Comparison of ENCODE assay signal across 10 cellular contexts in genomic region chr1:185567438-185567837, GRCh38.
A peak's percentile ranks its signal among the peaks of the same experiment; 100 is the strongest.
DNase-seq lines count a peak whose midpoint lies in the region; ATAC-seq and TF ChIP-seq lines count a peak whose summit lies in the region.
"Had no signal": no experiment of that assay in that cellular context is flagged by ENCODE, and none has a peak within 500 bp of the region (broad histone marks: within the 10 kb centered on the region; RNA-seq: fewer than 3 reads in every experiment).

No MANE protein-coding gene starts in this region.

- H3K9ac ChIP-seq in OCI-LY3 (ENCODE audit: low read length): no peak overlapping the region

- H3K27ac ChIP-seq in OCI-LY3 (ENCODE audit: low read length): no peak overlapping the region
- H3K27ac ChIP-seq in effector memory CD4-positive, alpha-beta T cell (ENCODE audit: insufficient read depth, low read length, poor library complexity, severe bottlenecking): peak overlapping the region; percentile 92
- H3K27ac ChIP-seq: thoracic aorta had no signal

- peaks cover 51% of the 10 kb centered on the region for H3K4me1 ChIP-seq in OCI-LY3 (ENCODE audit: low read length)
- H3K4me1 ChIP-seq in effector memory CD4-positive, alpha-beta T cell (ENCODE audit: control insufficient read depth, insufficient read depth, low read length, poor library complexity, severe bottlenecking): peaks cover 41% of the 10 kb centered on the region

- no peaks in the 10 kb centered on the region for H3K9me3 ChIP-seq in OCI-LY3 (ENCODE audit: insufficient read depth, low read length)
- no peaks in the 10 kb centered on the region for H3K9me3 ChIP-seq in effector memory CD4-positive, alpha-beta T cell (ENCODE audit: control insufficient read depth, low read length)
- H3K9me3 ChIP-seq: heart right ventricle, thoracic aorta had no signal

- peak overlapping the region; percentile 54 for H2AFZ ChIP-seq in OCI-LY3 (ENCODE audit: low read depth, low read length)

- DNase-seq in activated CD4-positive, alpha-beta T cell treated with anti-CD3 and anti-CD28 coated beads, Interleukin-2, amount 10 ng/mL, durations not matched to agents 7 days and 5 days: no peak
- DNase-seq in activated CD4-positive, alpha-beta T cell treated with anti-CD3 and anti-CD28 coated beads for 48 hours: no peak
- no peak for DNase-seq in effector memory CD4-positive, alpha-beta T cell
- DNase-seq in GM19238 (ENCODE audit: insufficient read length, low spot score) (no peak), A172 (ENCODE audit: low spot score) (no peak)
- DNase-seq in stimulated activated CD4-positive, alpha-beta T cell treated with anti-CD3 and anti-CD28 coated beads, Interleukin-15, amount 100 ng/mL, for 24 hours: no peak
- DNase-seq: heart right ventricle had no signal

- no peaks in the 10 kb centered on the region for H3K27me3 Mint-ChIP-seq in activated CD4-positive, alpha-beta T cell treated with anti-CD3 and anti-CD28 coated beads, Interleukin-2, amount 10 ng/mL, durations not matched to agents 7 days and 5 days
- H3K27me3 Mint-ChIP-seq in stimulated activated memory B cell treated with anti-CD40 and anti-IgM and Interleukin-4, amounts not matched to agents 10 μg/mL and 1 μg/mL and 100 μg/mL, for 72 hours: no peaks in the 10 kb centered on the region

- peaks cover 5% of the 10 kb centered on the region for H3K36me3 Mint-ChIP-seq in activated CD4-positive, alpha-beta T cell treated with anti-CD3 and anti-CD28 coated beads, Interleukin-2, amount 10 ng/mL, durations not matched to agents 7 days and 5 days (ENCODE audit: low read depth)
- H3K36me3 Mint-ChIP-seq in stimulated activated memory B cell treated with anti-CD40 and anti-IgM and Interleukin-4, amounts not matched to agents 10 μg/mL and 1 μg/mL and 100 μg/mL, for 72 hours: no peaks in the 10 kb centered on the region

- H3K36me3 ChIP-seq in OCI-LY3 (replicated peaks; ENCODE audit: low read depth, low read length): no peaks in the 10 kb centered on the region
- H3K36me3 ChIP-seq in effector memory CD4-positive, alpha-beta T cell (ENCODE audit: control insufficient read depth, insufficient read depth, low read length): no peaks in the 10 kb centered on the region
- H3K36me3 ChIP-seq: heart right ventricle, thoracic aorta had no signal

- CTCF ChIA-PET in activated CD4-positive, alpha-beta T cell treated with anti-CD3 and anti-CD28 coated beads, Interleukin-2, amount 10 ng/mL, durations not matched to agents 7 days and 5 days (lab: Charles Lee): interaction anchor here (0.6 to 2.8 kb wide), 5 partner anchors 9 to 249 kb away, joined by 3 to 9 read pairs (median 5); partner anchors contain the start of gene IVNS1ABP

- peak overlapping the region; percentile 30 for H3K4me2 ChIP-seq in OCI-LY3 (ENCODE audit: low read length)

- H3K9me3 Mint-ChIP-seq in activated CD4-positive, alpha-beta T cell treated with anti-CD3 and anti-CD28 coated beads, Interleukin-2, amount 10 ng/mL, durations not matched to agents 7 days and 5 days: peaks cover 15% of the 10 kb centered on the region
- H3K9me3 Mint-ChIP-seq in stimulated activated memory B cell treated with anti-CD40 and anti-IgM and Interleukin-4, amounts not matched to agents 10 μg/mL and 1 μg/mL and 100 μg/mL, for 72 hours: no peaks in the 10 kb centered on the region

- no peak for ATAC-seq in stimulated activated memory B cell treated with anti-CD40 and anti-IgM and Interleukin-4, amounts not matched to agents 10 μg/mL and 1 μg/mL and 100 μg/mL, for 72 hours

- no peak for TF ChIP-seq CTCF in OCI-LY3 (IDR thresholded peaks at IDR 0.05; ENCODE audit: low read depth, low read length)

- no peaks in the 10 kb centered on the region for H3K27me3 ChIP-seq in OCI-LY3 (ENCODE audit: low read depth, low read length)
- no peaks in the 10 kb centered on the region for H3K27me3 ChIP-seq in effector memory CD4-positive, alpha-beta T cell (replicated peaks; ENCODE audit: control insufficient read depth, insufficient read depth, low read length, poor library complexity, severe bottlenecking)
- H3K27me3 ChIP-seq: heart right ventricle had no signal

- peaks cover 48% of the 10 kb centered on the region for H3K4me1 Mint-ChIP-seq in activated CD4-positive, alpha-beta T cell treated with anti-CD3 and anti-CD28 coated beads, Interleukin-2, amount 10 ng/mL, durations not matched to agents 7 days and 5 days
- peaks cover 24% of the 10 kb centered on the region for H3K4me1 Mint-ChIP-seq in stimulated activated memory B cell treated with anti-CD40 and anti-IgM and Interleukin-4, amounts not matched to agents 10 μg/mL and 1 μg/mL and 100 μg/mL, for 72 hours

- peaks cover 5% of the 10 kb centered on the region; the same call in 1 of the 2 replicates for H3K79me2 ChIP-seq in OCI-LY3 (ENCODE audit: low read length)

- no peak overlapping the region for H3K4me3 Mint-ChIP-seq in activated CD4-positive, alpha-beta T cell treated with anti-CD3 and anti-CD28 coated beads, Interleukin-2, amount 10 ng/mL, durations not matched to agents 7 days and 5 days
- no peak overlapping the region for H3K4me3 Mint-ChIP-seq in stimulated activated memory B cell treated with anti-CD40 and anti-IgM and Interleukin-4, amounts not matched to agents 10 μg/mL and 1 μg/mL and 100 μg/mL, for 72 hours

- peak overlapping the region; percentile 88 for H3K27ac Mint-ChIP-seq in activated CD4-positive, alpha-beta T cell treated with anti-CD3 and anti-CD28 coated beads, Interleukin-2, amount 10 ng/mL, durations not matched to agents 7 days and 5 days
- H3K27ac Mint-ChIP-seq in stimulated activated memory B cell treated with anti-CD40 and anti-IgM and Interleukin-4, amounts not matched to agents 10 μg/mL and 1 μg/mL and 100 μg/mL, for 72 hours: peak overlapping the region; percentile 63

- no peak overlapping the region for H3K4me3 ChIP-seq in OCI-LY3 (ENCODE audit: low read length)
- H3K4me3 ChIP-seq in effector memory CD4-positive, alpha-beta T cell (ENCODE audit: insufficient read depth, low read depth, low read length, poor library complexity, severe bottlenecking): no peak overlapping the region
- H3K4me3 ChIP-seq: heart right ventricle, thoracic aorta had no signal

- POLR2A ChIA-PET in activated CD4-positive, alpha-beta T cell treated with anti-CD3 and anti-CD28 coated beads, Interleukin-2, amount 10 ng/mL, durations not matched to agents 7 days and 5 days (lab: Charles Lee): interaction anchor here (0.5 kb wide), 1 partner anchor 251 kb away, joined by 3 read pairs; the partner anchor contains the start of gene IVNS1ABP

- no peaks in the 10 kb centered on the region for H4K20me1 ChIP-seq in OCI-LY3 (ENCODE audit: insufficient read depth, low read length)
